8 cellular contexts compared by ENCODE assay signal in genomic region chr9:94655739-94656138, GRCh38. TPM values are rescaled to one million over a fixed set of nuclear protein-coding genes. Genes with fewer than 3 reads are reported as not detected.
DNase-seq lines count a peak whose midpoint lies in the region; ATAC-seq and TF ChIP-seq lines count a peak whose summit lies in the region.
"Had no signal": no experiment of that assay in that cellular context is flagged by ENCODE, and none has a peak within 500 bp of the region (broad histone marks: within the 10 kb centered on the region; RNA-seq: fewer than 3 reads in every experiment).

No MANE protein-coding gene starts in this region.

- H3K4me2 ChIP-seq in skeletal muscle satellite cell (ENCODE audit: low read length) = peak overlapping the region; percentile 36

- no peaks in the 10 kb centered on the region for H3K27me3 Mint-ChIP-seq in activated naive CD8-positive, alpha-beta T cell treated with anti-CD3 and anti-CD28 coated beads, Interleukin-2, amount 50 U/mL, for 24 hours

- H3K9ac ChIP-seq in skeletal muscle satellite cell (ENCODE audit: low read depth, low read length) = no peak overlapping the region

- H3K4me3 Mint-ChIP-seq in activated naive CD8-positive, alpha-beta T cell treated with anti-CD3 and anti-CD28 coated beads, Interleukin-2, amount 50 U/mL, for 24 hours = peak overlapping the region; percentile 79

- no peaks in the 10 kb centered on the region for H3K9me3 Mint-ChIP-seq in activated naive CD8-positive, alpha-beta T cell treated with anti-CD3 and anti-CD28 coated beads, Interleukin-2, amount 50 U/mL, for 24 hours

- peak; percentile 13 for ATAC-seq in GM19025 (IDR thresholded peaks at IDR 0.05; ENCODE audit: low read depth, unreplicated experiment)
- peak; percentile 21 for ATAC-seq in HG03064 (IDR thresholded peaks at IDR 0.05; ENCODE audit: low read depth, unreplicated experiment)
- ATAC-seq in activated naive CD8-positive, alpha-beta T cell treated with anti-CD3 and anti-CD28 coated beads, Interleukin-2, amount 50 U/mL, for 24 hours = no peak
- no peak for ATAC-seq in HG02588 (IDR thresholded peaks at IDR 0.05; ENCODE audit: unreplicated experiment)

- H3K4me3 ChIP-seq in skeletal muscle satellite cell (ENCODE audit: low read length) = no peak overlapping the region
- H3K4me3 ChIP-seq in WERI-Rb-1 (ENCODE audit: low read depth, low read length) = no peak overlapping the region

- H3K27ac ChIP-seq in WERI-Rb-1 = no peak overlapping the region

- DNase-seq in activated naive CD8-positive, alpha-beta T cell treated with anti-CD3 and anti-CD28 coated beads, Interleukin-2, amount 50 U/mL, for 24 hours = peak; percentile 14
- no peak for DNase-seq in NCI-H1417 (lab: John Stamatoyannopoulos, UW)
- no peak for DNase-seq in WERI-Rb-1
- DNase-seq: cortex of kidney had no signal

- no peaks in the 10 kb centered on the region for H3K4me1 ChIP-seq in skeletal muscle satellite cell (ENCODE audit: control insufficient read depth, insufficient read depth, low read length)

- H3K36me3 Mint-ChIP-seq in activated naive CD8-positive, alpha-beta T cell treated with anti-CD3 and anti-CD28 coated beads, Interleukin-2, amount 50 U/mL, for 24 hours (ENCODE audit: low read depth) = no peaks in the 10 kb centered on the region

- peaks cover 20% of the 10 kb centered on the region for H3K27me3 ChIP-seq in skeletal muscle satellite cell (ENCODE audit: control insufficient read depth, insufficient read depth, low read length)
- no peaks in the 10 kb centered on the region for H3K27me3 ChIP-seq in WERI-Rb-1 (ENCODE audit: insufficient read depth, low read depth, severe bottlenecking)

- H3K4me1 Mint-ChIP-seq in activated naive CD8-positive, alpha-beta T cell treated with anti-CD3 and anti-CD28 coated beads, Interleukin-2, amount 50 U/mL, for 24 hours = peaks cover 20% of the 10 kb centered on the region

- H3K27ac Mint-ChIP-seq in activated naive CD8-positive, alpha-beta T cell treated with anti-CD3 and anti-CD28 coated beads, Interleukin-2, amount 50 U/mL, for 24 hours = peak overlapping the region; percentile 80

- no peak for TF ChIP-seq CTCF in WERI-Rb-1 (IDR thresholded peaks at IDR 0.05; ENCODE audit: low read depth, low read length)

- H3K9me3 ChIP-seq in skeletal muscle satellite cell (replicated peaks; ENCODE audit: low read length) (no peaks in the 10 kb centered on the region), WERI-Rb-1 (ENCODE audit: severe bottlenecking) (no peaks in the 10 kb centered on the region)

- H3K36me3 ChIP-seq in skeletal muscle satellite cell (ENCODE audit: insufficient read depth, low read length) (no peaks in the 10 kb centered on the region), WERI-Rb-1 (no peaks in the 10 kb centered on the region)

RNA-seq across cellular contexts. Expression of gene FBP1, which starts 16.4 kb away (rescaled TPM):
- under 0.01 TPM in 1 of 2 replicates, not detected in the other for total RNA-seq in skeletal muscle satellite cell (2012; rRNA removed)

Comparison
In these comparisons a context has a peak if more than half of its experiments do, and no peak if none do; other contexts are left out.
1. ATAC-seq: peak in GM19025 (single experiment) and HG03064 (single experiment); none in activated naive CD8-positive, alpha-beta T cell treated with anti-CD3 and anti-CD28 coated beads, Interleukin-2, amount 50 U/mL, for 24 hours (single experiment) and HG02588 (single experiment).